Comparison of ENCODE assay signal across 1 cellular context in the genomic region with DNA sequence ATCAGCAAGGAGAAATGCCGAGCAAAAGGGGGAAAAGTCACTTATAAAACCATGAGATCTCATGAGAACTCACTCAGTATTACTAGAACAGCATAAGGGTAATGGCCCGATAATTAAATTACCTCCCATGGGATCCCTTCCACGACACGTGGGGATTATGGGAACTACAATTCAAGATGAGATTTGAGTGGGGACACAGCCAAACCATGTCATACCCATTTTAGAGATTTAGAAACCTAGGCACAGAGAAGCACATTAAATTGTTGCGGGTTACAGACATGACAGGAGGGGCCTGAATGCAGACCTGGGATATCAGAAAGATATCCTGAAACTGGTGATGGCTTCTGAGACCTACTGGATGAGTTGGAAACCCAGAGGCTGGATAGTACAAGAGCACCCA.
TF ChIP-seq lines count a peak whose summit lies in the region.

No MANE protein-coding gene starts in this region.

TF ChIP-seq in endothelial cell of umbilical vein, 7 proteins besides CTCF, POLR2A, EP300 and RAD21 (continued from another document):
- TF ChIP-seq GATA2 (IDR thresholded peaks at IDR 0.05; ENCODE audit: insufficient read depth, insufficient read length, low read depth, low read length) (no peak), EZH2 (IDR thresholded peaks at IDR 0.05; ENCODE audit: borderline replicate concordance, low read depth, low read length, severe bottlenecking) (no peak), MYC (IDR thresholded peaks at IDR 0.05; ENCODE audit: low read depth, low read length) (no peak), JUN (IDR thresholded peaks at IDR 0.05; ENCODE audit: borderline replicate concordance, insufficient read depth, insufficient read length, low read depth) (no peak), MAX (IDR thresholded peaks at IDR 0.05; ENCODE audit: insufficient read depth, insufficient read length) (no peak), POLR2AphosphoS5 (IDR thresholded peaks at IDR 0.05; ENCODE audit: insufficient read depth, low read depth, low read length) (no peak)
